14 cellular contexts compared by ENCODE assay signal in genomic region chr4:10577018-10577417, GRCh38.
DNase-seq lines count a peak whose midpoint lies in the region; ATAC-seq and TF ChIP-seq lines count a peak whose summit lies in the region.
"Had no signal": no experiment of that assay in that cellular context is flagged by ENCODE, and none has a peak within 500 bp of the region (broad histone marks: within the 10 kb centered on the region; RNA-seq: fewer than 3 reads in every experiment).

No MANE protein-coding gene starts in this region.

- in situ Hi-C loops in GM23248 (cut with MboI) = no loop called here

- no peak overlapping the region for H3K27ac Mint-ChIP-seq in activated T-helper 17 cell treated with anti-CD3 and anti-CD28 coated beads, Interleukin-2, amount 50 U/mL, for 72 hours

- WGBS in GM23248 (ENCODE audit: low coverage in 1 of 2, low lambda C conversion rate in 2 of 2, missing lambda C conversion rate in 2 of 2), 2 experiments = 0 to 5% methylated on average over 1 of the region's 1 CpG

- H4K20me1 ChIP-seq in GM23248 (ENCODE audit: insufficient read depth) = no peaks in the 10 kb centered on the region

- no peak overlapping the region for H2AFZ ChIP-seq in GM23248

- no peak overlapping the region for H3K4me2 ChIP-seq in GM23248 (ENCODE audit: unreplicated experiment)

- no peak overlapping the region for H3K4me3 ChIP-seq in GM23248
- H3K4me3 ChIP-seq: mucosa of descending colon, thyroid gland had no signal

- no peak overlapping the region for H3K27ac ChIP-seq in GM23248
- H3K27ac ChIP-seq: epithelial cell of prostate, thyroid gland had no signal

- DNase-seq in GM23248 = no peak
- no peak for DNase-seq in NCI-H774 (lab: John Stamatoyannopoulos, UW)
- no peak for DNase-seq in DMS53 (lab: John Stamatoyannopoulos, UW)
- DNase-seq: IMR-90, mucosa of descending colon, NCI-H2081, right cardiac atrium, thyroid gland had no signal

- no peaks in the 10 kb centered on the region for H3K4me1 ChIP-seq in GM23248 (ENCODE audit: insufficient read depth)
- H3K4me1 ChIP-seq: thyroid gland had no signal

- H3K36me3 Mint-ChIP-seq in activated T-helper 17 cell treated with anti-CD3 and anti-CD28 coated beads, Interleukin-2, amount 50 U/mL, for 72 hours (ENCODE audit: low read depth) = no peaks in the 10 kb centered on the region

- no peaks in the 10 kb centered on the region for H3K36me3 ChIP-seq in GM23248 (ENCODE audit: low read depth)
- H3K36me3 ChIP-seq: thyroid gland had no signal

- TF ChIP-seq POLR2A in GM18505 (IDR thresholded peaks at IDR 0.05; ENCODE audit: borderline replicate concordance, extremely low read depth, insufficient read depth, insufficient read length) = no peak

- H3K4me1 Mint-ChIP-seq in activated T-helper 17 cell treated with anti-CD3 and anti-CD28 coated beads, Interleukin-2, amount 50 U/mL, for 72 hours = no peaks in the 10 kb centered on the region

- H3K4me3 Mint-ChIP-seq in activated T-helper 17 cell treated with anti-CD3 and anti-CD28 coated beads, Interleukin-2, amount 50 U/mL, for 72 hours = no peak overlapping the region

- no peaks in the 10 kb centered on the region for H3K9me3 Mint-ChIP-seq in activated T-helper 17 cell treated with anti-CD3 and anti-CD28 coated beads, Interleukin-2, amount 50 U/mL, for 72 hours

- H3K9ac ChIP-seq in GM23248 = no peak overlapping the region

- no peaks in the 10 kb centered on the region for H3K9me2 ChIP-seq in GM23248 (ENCODE audit: insufficient read depth)

- no peaks in the 10 kb centered on the region for H3K79me2 ChIP-seq in GM23248 (ENCODE audit: insufficient read depth)

- H3K9me3 ChIP-seq in GM23248 (ENCODE audit: low read depth) = no peaks in the 10 kb centered on the region
- H3K9me3 ChIP-seq: mucosa of descending colon, thyroid gland had no signal

- H3K27me3 ChIP-seq in GM23248 (replicated peaks; ENCODE audit: insufficient read depth) = no peaks in the 10 kb centered on the region; the same call in none of the 2 replicates
- H3K27me3 ChIP-seq: thyroid gland had no signal

- ATAC-seq in GM18505 (IDR thresholded peaks at IDR 0.05; ENCODE audit: unreplicated experiment) (peak; percentile 83), GM19397 (IDR thresholded peaks at IDR 0.05; ENCODE audit: unreplicated experiment) (peak; percentile 86), HG02885 (IDR thresholded peaks at IDR 0.05; ENCODE audit: poor library complexity, unreplicated experiment) (peak; percentile 84), HG03571 (IDR thresholded peaks at IDR 0.05; ENCODE audit: unreplicated experiment) (peak; percentile 70)
- ATAC-seq in activated T-helper 17 cell treated with anti-CD3 and anti-CD28 coated beads, Interleukin-2, amount 50 U/mL, for 72 hours (replicated peaks) = no peak
- ATAC-seq: mucosa of descending colon had no signal

- no peaks in the 10 kb centered on the region for H3F3A ChIP-seq in GM23248 (ENCODE audit: insufficient read depth)

- H3K27me3 Mint-ChIP-seq in activated T-helper 17 cell treated with anti-CD3 and anti-CD28 coated beads, Interleukin-2, amount 50 U/mL, for 72 hours = peaks cover 7% of the 10 kb centered on the region
